12 cellular contexts compared by ENCODE assay signal in the genomic region with DNA sequence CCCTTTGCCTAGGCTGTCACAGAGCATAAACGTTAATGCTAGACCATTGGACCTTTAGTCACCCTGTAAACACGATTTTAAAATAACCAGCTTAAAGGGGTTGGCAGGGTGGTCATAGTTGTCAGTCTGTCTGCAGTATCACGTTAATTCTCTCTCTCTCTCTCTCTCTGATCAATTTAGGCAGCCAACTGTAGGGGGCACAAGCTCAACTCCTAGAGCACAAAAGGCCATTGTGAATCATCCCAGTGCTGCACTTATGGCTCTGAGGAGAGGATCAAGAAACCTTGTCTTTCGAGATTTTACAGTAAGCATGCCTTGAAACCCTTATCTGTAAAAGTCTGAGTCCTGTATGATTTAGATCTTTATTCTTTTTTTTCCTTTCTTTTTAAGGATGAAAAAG.
DNase-seq lines count a peak whose midpoint lies in the region; FAIRE-seq and TF ChIP-seq lines count a peak whose summit lies in the region.
"Had no signal": no experiment of that assay in that cellular context is flagged by ENCODE, and none has a peak within 500 bp of the region (broad histone marks: within the 10 kb centered on the region; RNA-seq: fewer than 3 reads in every experiment).

No MANE protein-coding gene starts in this region.

- POLR2A ChIA-PET in BJ (lab: Charles Lee): no interaction called here

- H2AFZ ChIP-seq in mammary epithelial cell (ENCODE audit: low read depth, low read length) (no peak overlapping the region), keratinocyte (ENCODE audit: control insufficient read depth, low read length) (no peak overlapping the region)

- H3K4me3 ChIP-seq in BJ (ENCODE audit: low read depth, low read length) (no peak overlapping the region), mammary epithelial cell (replicated peaks in 1 of 3; ENCODE audit: insufficient read depth in 1 of 3, low read depth in 2 of 3, low read length in 3 of 3) (no peak overlapping the region), keratinocyte (ENCODE audit: control insufficient read depth in 2 of 3, extremely low read depth in 1 of 3, insufficient read depth in 2 of 3, low read depth in 1 of 3, low read length in 3 of 3) (no peak overlapping the region), small intestine (ENCODE audit: low read depth in 1 of 2, low read length in 2 of 2) (no peak overlapping the region)

- peak; percentile 20 for FAIRE-seq in keratinocyte (lab: Jason Lieb, UNC)
- FAIRE-seq in small intestine (lab: Jason Lieb, UNC): no peak

- CTCF ChIA-PET in BJ (lab: Yijun Ruan, JAX): interaction anchor here (0.7 to 2.0 kb wide), 4 partner anchors 15 to 41 kb away, joined by 3 to 4 read pairs (median 4); no protein-coding TSS in a partner anchor
- CTCF ChIA-PET in mammary epithelial cell (lab: Charles Lee; ENCODE audit: low non-redundant PET): no interaction called here

- H3K27me3 Mint-ChIP-seq in HFFc6 (ENCODE audit: insufficient read depth): 0 out of 2 replicates have a peak, but pooled peaks cover 4% of the 10 kb centered on the region

- dilution Hi-C loops in mammary epithelial cell (cut with HindIII; ENCODE audit: low sequenced_read_pairs): no loop called here
- dilution Hi-C loops in keratinocyte (cut with MboI; ENCODE audit: extremely low pct_ligation_motif_present, low sequenced_read_pairs): no loop called here

- no peak overlapping the region for H3K9ac ChIP-seq in mammary epithelial cell (ENCODE audit: insufficient read depth, low read length)
- H3K9ac ChIP-seq in keratinocyte (ENCODE audit: control insufficient read depth, extremely low read depth, insufficient read depth, low read length): no peak overlapping the region

- H3K27ac Mint-ChIP-seq in HFFc6: no peak overlapping the region

- H3K36me3 ChIP-seq in BJ (ENCODE audit: control insufficient read depth, insufficient read depth, low read length) (peaks cover 2% of the 10 kb centered on the region), mammary epithelial cell (ENCODE audit: insufficient read depth, low read length) (peaks cover 7% of the 10 kb centered on the region), keratinocyte (ENCODE audit: control insufficient read depth in 2 of 2, extremely low read depth in 1 of 2, insufficient read depth in 2 of 2, low read length in 2 of 2) (peaks cover 5 to 18% of the 10 kb centered on the region in 2 experiments), small intestine (ENCODE audit: control insufficient read depth in 2 of 2, insufficient read depth in 2 of 2, low read length in 2 of 2) (peaks cover 3 to 9% of the 10 kb centered on the region in 2 donors)

- H3K4me1 ChIP-seq in mammary epithelial cell (ENCODE audit: insufficient read depth, low read length): no peaks in the 10 kb centered on the region
- H3K4me1 ChIP-seq in keratinocyte (ENCODE audit: control insufficient read depth, extremely low read depth, insufficient read depth, low read length): no peaks in the 10 kb centered on the region
- no peaks in the 10 kb centered on the region for H3K4me1 ChIP-seq in small intestine (ENCODE audit: control insufficient read depth in 2 of 2, insufficient read depth in 1 of 2, low read depth in 1 of 2, low read length in 1 of 2)

- H4K20me1 ChIP-seq in mammary epithelial cell (ENCODE audit: insufficient read depth, low read length): no peaks in the 10 kb centered on the region
- H4K20me1 ChIP-seq in keratinocyte (ENCODE audit: control insufficient read depth, extremely low read depth, insufficient read depth, low read length): no peaks in the 10 kb centered on the region

- no peak overlapping the region for H3K4me2 ChIP-seq in mammary epithelial cell (ENCODE audit: insufficient read depth, low read depth, low read length)
- H3K4me2 ChIP-seq in keratinocyte (ENCODE audit: control insufficient read depth, extremely low read depth, insufficient read depth, low read depth, low read length): no peak overlapping the region

- WGBS in mammary epithelial cell (ENCODE audit: low coverage, missing lambda C conversion rate): 46% methylated on average over 4 of the region's 4 CpGs
- WGBS in small intestine, 3 donors: 71 to 77% (median 75%) methylated on average over 4 of the region's 4 CpGs

- H3K4me3 Mint-ChIP-seq in HFFc6: no peak overlapping the region

- H3K9me3 ChIP-seq in mammary epithelial cell (replicated peaks; ENCODE audit: insufficient read depth, low read length) (no peaks in the 10 kb centered on the region), keratinocyte (ENCODE audit: control insufficient read depth, low read depth, low read length) (no peaks in the 10 kb centered on the region), small intestine (ENCODE audit: control insufficient read depth, low read depth) (no peaks in the 10 kb centered on the region)
- H3K9me3 ChIP-seq: neutrophil had no signal

- H3K9me3 Mint-ChIP-seq in HFFc6: no peaks in the 10 kb centered on the region

- H3K27me3 ChIP-seq in BJ (ENCODE audit: control insufficient read depth, insufficient read depth, low read length) (no peaks in the 10 kb centered on the region), mammary epithelial cell (ENCODE audit: insufficient read depth, low read length) (no peaks in the 10 kb centered on the region), keratinocyte (ENCODE audit: control insufficient read depth, extremely low read depth, insufficient read depth, low read length) (no peaks in the 10 kb centered on the region), small intestine (ENCODE audit: control insufficient read depth in 2 of 2, insufficient read depth in 2 of 2, low read length in 2 of 2) (no peaks in the 10 kb centered on the region)
- H3K27me3 ChIP-seq: neutrophil had no signal

- H3K4me1 Mint-ChIP-seq in HFFc6 (ENCODE audit: low read depth): no peaks in the 10 kb centered on the region

- no peaks in the 10 kb centered on the region for H3K79me2 ChIP-seq in mammary epithelial cell (ENCODE audit: insufficient read depth, low read length)
- no peaks in the 10 kb centered on the region for H3K79me2 ChIP-seq in keratinocyte (ENCODE audit: control insufficient read depth, insufficient read depth, low read length)

- in situ Hi-C loops in mammary epithelial cell (cut with MboI; ENCODE audit: low sequenced_read_pairs in 2 of 2): no loop called here
- in situ Hi-C loops in GM13976 (cut with MboI; ENCODE audit: low sequenced_read_pairs, unreplicated experiment): no loop called here

- H3K9me1 ChIP-seq in keratinocyte (ENCODE audit: control insufficient read depth, extremely low read depth, insufficient read depth, low read length): no peaks in the 10 kb centered on the region

- peaks cover 22% of the 10 kb centered on the region for H3K36me3 Mint-ChIP-seq in HFFc6 (ENCODE audit: low read depth)

- no TSS peak for BruUV-seq in mammary epithelial cell (replicated peaks; lab: Mats Ljungman, UMichigan)

- DNase-seq in BJ (ENCODE audit: low read depth) (no peak), HFFc6 (no peak), mammary epithelial cell (peak; percentile 16), keratinocyte (ENCODE audit: low read depth, low spot score) (no peak), AML-193 (lab: John Stamatoyannopoulos, UW) (no peak), small intestine (no peak), GM13976 (ENCODE audit: low spot score) (no peak)
- no peak for DNase-seq in activated CD4-positive, alpha-beta T cell treated with anti-CD3 and anti-CD28 coated beads for 4 hours
- DNase-seq: cortex of kidney, NCI-H748 treated with DMSO at 0.1 percent for 48 hours, T-helper 2 cell had no signal

- H3K27ac ChIP-seq in mammary epithelial cell (ENCODE audit: insufficient read depth, low read depth, low read length) (no peak overlapping the region), keratinocyte (ENCODE audit: control insufficient read depth, insufficient read depth, low read length) (no peak overlapping the region), small intestine (ENCODE audit: low read depth in 1 of 2, low read length in 1 of 2) (no peak overlapping the region)
- H3K27ac ChIP-seq: neutrophil had no signal

- intact Hi-C loops in mammary epithelial cell (cut with micrococcal nuclease): loop anchor here (10.0 kb wide), 1 partner anchor 128 kb away; no protein-coding TSS in a partner anchor

- peak; percentile 29 for TF ChIP-seq CTCF in BJ (IDR thresholded peaks at IDR 0.05; ENCODE audit: insufficient read depth, low read depth, low read length)
- TF ChIP-seq CTCF in HFFc6 (IDR thresholded peaks at IDR 0.05): peak; percentile 34
- peak in 1 of 2 donors; percentile 28 for TF ChIP-seq CTCF in mammary epithelial cell (conservative IDR thresholded peaks at IDR 0.05 in 1 of 2, IDR thresholded peaks at IDR 0.05 in 1 of 2; ENCODE audit: extremely low read depth in 1 of 2, insufficient read depth in 1 of 2, low read depth in 1 of 2, low read length in 2 of 2)
- TF ChIP-seq CTCF in keratinocyte (optimal IDR thresholded peaks at IDR 0.05 in 1 of 3, IDR thresholded peaks at IDR 0.05 in 1 of 3, conservative IDR thresholded peaks at IDR 0.05 in 1 of 3; ENCODE audit: extremely low read depth in 1 of 3, insufficient read depth in 2 of 3, low read length in 3 of 3): peak; percentile 7 to 25 (median 23)
- no peak for TF ChIP-seq CTCF in GM13976 (IDR thresholded peaks at IDR 0.05; ENCODE audit: borderline replicate concordance, control extremely low read depth, extremely low read depth, insufficient read depth, missing control alignments)
